ENCODE assay signal across 8 cellular contexts in the genomic region with DNA sequence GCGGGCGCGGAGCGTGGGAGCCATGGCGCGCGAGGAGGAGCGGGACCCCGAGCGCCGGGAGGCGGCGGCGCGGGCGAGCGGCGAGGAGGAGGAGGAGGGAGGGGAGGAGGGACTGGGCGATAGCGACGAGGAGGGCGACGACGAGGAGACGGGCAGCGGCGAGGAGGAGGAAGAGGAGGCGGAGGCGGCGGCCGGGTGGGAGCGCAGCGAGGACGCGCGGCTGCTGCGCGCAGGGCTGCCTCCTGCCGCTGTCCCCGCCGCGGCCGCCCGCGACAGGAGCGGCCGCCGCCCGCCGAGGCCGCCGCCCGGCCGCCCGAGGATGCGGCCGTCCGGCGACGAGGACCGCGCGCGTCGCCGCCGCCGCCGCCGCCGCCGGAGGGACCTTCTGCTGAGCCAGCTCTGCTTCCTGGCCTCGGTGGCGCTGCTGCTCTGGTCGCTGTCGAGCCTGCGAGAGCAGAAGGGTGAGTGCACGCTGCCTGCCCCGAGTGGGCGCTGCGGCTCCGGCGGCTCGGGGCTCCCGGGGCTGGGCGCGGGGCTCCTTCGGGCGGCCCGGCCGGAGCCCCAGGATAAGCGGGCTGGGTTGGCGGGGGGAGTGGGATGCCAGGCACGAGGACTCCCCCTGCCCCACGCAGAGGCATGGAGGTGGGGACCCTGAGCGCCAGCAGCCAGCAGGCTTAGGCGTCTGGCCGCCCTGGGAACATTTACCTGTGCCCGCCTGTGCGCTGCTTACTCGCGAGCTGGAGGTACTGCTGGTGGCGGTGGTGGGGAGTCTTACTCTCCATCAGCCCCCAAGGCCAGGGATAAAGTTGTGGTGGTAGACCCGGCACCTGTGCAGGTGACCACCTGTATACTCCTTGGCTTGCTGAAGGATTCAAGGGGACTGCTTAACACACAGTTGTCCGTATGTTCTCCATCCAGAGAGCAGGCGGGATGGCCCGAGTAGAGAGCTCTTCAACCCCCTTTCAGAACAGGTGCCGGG. TPM values are rescaled to one million over a fixed set of nuclear protein-coding genes. Genes with fewer than 3 reads are reported as not detected.
DNase-seq lines count a peak whose midpoint lies in the region; ATAC-seq and TF ChIP-seq lines count a peak whose summit lies in the region.
"Had no signal": no experiment of that assay in that cellular context is flagged by ENCODE, and none has a peak within 500 bp of the region (broad histone marks: within the 10 kb centered on the region; RNA-seq: fewer than 3 reads in every experiment).

A gene (plus strand): TSS at position 119 of the 979 bp plus-strand sequence.

- H3K27ac Mint-ChIP-seq in effector memory CD8-positive, alpha-beta T cell: no peak within 1 kb of the TSS

- H3K4me3 ChIP-seq in HEK293 (ENCODE audit: low read depth, low read length) (peak within 1 kb of the TSS; percentile 37), lower lobe of right lung (peak within 1 kb of the TSS; percentile 63), subcutaneous abdominal adipose tissue (ENCODE audit: low read depth in 1 of 5, low read length in 5 of 5) (peak within 1 kb of the TSS; percentile 56 to 81 (median 69))

- H3K9ac ChIP-seq in subcutaneous abdominal adipose tissue (ENCODE audit: low read length in 5 of 5): peak within 1 kb of the TSS in 3 of 5 donors; percentile 45 to 74 (median 53)

- no peaks in the 10 kb centered on the region for H3K9me3 ChIP-seq in HEK293 (ENCODE audit: control insufficient read depth, insufficient read depth, low read depth, low read length)
- H3K9me3 ChIP-seq in lower lobe of right lung: no peaks in the 10 kb centered on the region
- no peaks in the 10 kb centered on the region for H3K9me3 ChIP-seq in subcutaneous abdominal adipose tissue (ENCODE audit: control insufficient read depth in 5 of 5, low read length in 5 of 5)

- no peaks in the 10 kb centered on the region for H3K9me3 Mint-ChIP-seq in effector memory CD8-positive, alpha-beta T cell

- H3K27ac ChIP-seq in HEK293 (ENCODE audit: extremely low read depth, low read depth, low read length) (no peak within 1 kb of the TSS; the same call in 1 of the 2 replicates), lower lobe of right lung (peak within 1 kb of the TSS; percentile 60), subcutaneous abdominal adipose tissue (ENCODE audit: low read depth, low read length) (no peak within 1 kb of the TSS)

- no peaks in the 10 kb centered on the region for H3K4me1 ChIP-seq in HEK293 (ENCODE audit: control insufficient read depth, insufficient read depth, low read length)
- H3K4me1 ChIP-seq in lower lobe of right lung: peaks cover 23% of the 10 kb centered on the region
- H3K4me1 ChIP-seq in subcutaneous abdominal adipose tissue (ENCODE audit: control insufficient read depth in 5 of 5, insufficient read depth in 5 of 5, low read length in 5 of 5): peaks cover 0 to 42% (median 30%) of the 10 kb centered on the region in 5 donors

- H3K4me1 Mint-ChIP-seq in effector memory CD8-positive, alpha-beta T cell (ENCODE audit: low read depth in 2 of 2): peaks cover 0 to 3% of the 10 kb centered on the region in 2 donors

- H3K36me3 ChIP-seq in HEK293 (ENCODE audit: control insufficient read depth in 2 of 2, insufficient read depth in 1 of 2, low read length in 2 of 2): no peaks in the 10 kb centered on the region
- H3K36me3 ChIP-seq in lower lobe of right lung: no peaks in the 10 kb centered on the region
- no peaks in the 10 kb centered on the region for H3K36me3 ChIP-seq in subcutaneous abdominal adipose tissue (ENCODE audit: control insufficient read depth in 5 of 5, insufficient read depth in 5 of 5, low read length in 5 of 5)

- POLR2A ChIA-PET in HEK293 (lab: Yijun Ruan, JAX): no interaction called here

- H3K4me3 Mint-ChIP-seq in effector memory CD8-positive, alpha-beta T cell: peak within 1 kb of the TSS in 1 of 2 donors; percentile 29

- intact Hi-C loops in lower lobe of right lung (cut with DNase I): no loop called here

- CTCF ChIA-PET in HEK293 (lab: Yijun Ruan, JAX): interaction anchor here (0.6 to 0.7 kb wide), 5 partner anchors 9 to 371 kb away, joined by 3 to 6 read pairs (median 3); no protein-coding TSS in a partner anchor

- H3K36me3 Mint-ChIP-seq in effector memory CD8-positive, alpha-beta T cell (ENCODE audit: insufficient read depth): peaks cover 3% of the 10 kb centered on the region

- peak; percentile 67 for DNase-seq in GM10266 (ENCODE audit: extremely low spot score)
- peak; percentile 55 for DNase-seq in NOMO-1 treated with dmso at 0.1 percent for 144 hours (lab: John Stamatoyannopoulos, UW; ENCODE audit: unreplicated experiment)
- no peak for DNase-seq in effector memory CD8-positive, alpha-beta T cell
- DNase-seq in lower lobe of right lung: peak; percentile 90
- no peak for DNase-seq in Kasumi-1 (lab: John Stamatoyannopoulos, UW)

- H3K27me3 ChIP-seq in lower lobe of right lung (ENCODE audit: low read depth) (peaks cover 12% of the 10 kb centered on the region), subcutaneous abdominal adipose tissue (ENCODE audit: control insufficient read depth in 5 of 5, insufficient read depth in 4 of 5, low read length in 5 of 5) (peaks cover 0 to 5% (median 2%) of the 10 kb centered on the region in 5 donors)

- ATAC-seq in effector memory CD8-positive, alpha-beta T cell (replicated peaks): peak; percentile 24
- peak; percentile 84 to 90 for ATAC-seq in lower lobe of right lung

- peaks cover 37 to 58% of the 10 kb centered on the region in 2 donors for H3K27me3 Mint-ChIP-seq in effector memory CD8-positive, alpha-beta T cell

- TF ChIP-seq CTCF in GM10266 (IDR thresholded peaks at IDR 0.05; ENCODE audit: control insufficient read depth, insufficient read depth, low read depth, missing control alignments) (peak; percentile 26), HEK293 (tag by site-specific recombination; IDR thresholded peaks at IDR 0.05) (no peak), lower lobe of right lung (IDR thresholded peaks at IDR 0.05) (peak; percentile 51)

TF ChIP-seq in HEK293, 187 proteins besides CTCF, POLR2A, EP300 and RAD21 (continues in another document):
- TF ChIP-seq ZFHX2 (tag by site-specific recombination; conservative IDR thresholded peaks at IDR 0.05): peak; percentile 85
- no peak for TF ChIP-seq ZNF670 (tag by site-specific recombination; IDR thresholded peaks at IDR 0.05; ENCODE audit: low read depth)
- no peak for TF ChIP-seq WT1 (tag by site-specific recombination; IDR thresholded peaks at IDR 0.05)
- no peak for TF ChIP-seq ZBTB8A (tag by site-specific recombination; IDR thresholded peaks at IDR 0.05)
- TF ChIP-seq, protein P1, sequence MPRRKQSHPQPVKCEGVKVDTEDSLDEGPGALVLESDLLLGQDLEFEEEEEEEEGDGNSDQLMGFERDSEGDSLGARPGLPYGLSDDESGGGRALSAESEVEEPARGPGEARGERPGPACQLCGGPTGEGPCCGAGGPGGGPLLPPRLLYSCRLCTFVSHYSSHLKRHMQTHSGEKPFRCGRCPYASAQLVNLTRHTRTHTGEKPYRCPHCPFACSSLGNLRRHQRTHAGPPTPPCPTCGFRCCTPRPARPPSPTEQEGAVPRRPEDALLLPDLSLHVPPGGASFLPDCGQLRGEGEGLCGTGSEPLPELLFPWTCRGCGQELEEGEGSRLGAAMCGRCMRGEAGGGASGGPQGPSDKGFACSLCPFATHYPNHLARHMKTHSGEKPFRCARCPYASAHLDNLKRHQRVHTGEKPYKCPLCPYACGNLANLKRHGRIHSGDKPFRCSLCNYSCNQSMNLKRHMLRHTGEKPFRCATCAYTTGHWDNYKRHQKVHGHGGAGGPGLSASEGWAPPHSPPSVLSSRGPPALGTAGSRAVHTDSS (tag by site-specific recombination; IDR thresholded peaks at IDR 0.05): peak; percentile 25; the same call in 1 of the 2 replicates
- TF ChIP-seq ZNF768 (tag by site-specific recombination; IDR thresholded peaks at IDR 0.05): no peak
- no peak for TF ChIP-seq GFI1B (tag by site-specific recombination; IDR thresholded peaks at IDR 0.05)
- no peak for TF ChIP-seq SP7 (tag by site-specific recombination; IDR thresholded peaks at IDR 0.05)
- TF ChIP-seq FEZF1 (tag by site-specific recombination; IDR thresholded peaks at IDR 0.05): no peak
- TF ChIP-seq, protein P2, sequence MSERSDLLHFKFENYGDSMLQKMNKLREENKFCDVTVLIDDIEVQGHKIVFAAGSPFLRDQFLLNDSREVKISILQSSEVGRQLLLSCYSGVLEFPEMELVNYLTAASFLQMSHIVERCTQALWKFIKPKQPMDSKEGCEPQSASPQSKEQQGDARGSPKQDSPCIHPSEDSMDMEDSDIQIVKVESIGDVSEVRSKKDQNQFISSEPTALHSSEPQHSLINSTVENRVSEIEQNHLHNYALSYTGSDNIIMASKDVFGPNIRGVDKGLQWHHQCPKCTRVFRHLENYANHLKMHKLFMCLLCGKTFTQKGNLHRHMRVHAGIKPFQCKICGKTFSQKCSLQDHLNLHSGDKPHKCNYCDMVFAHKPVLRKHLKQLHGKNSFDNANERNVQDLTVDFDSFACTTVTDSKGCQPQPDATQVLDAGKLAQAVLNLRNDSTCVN (tag by site-specific recombination; optimal IDR thresholded peaks at IDR 0.05): peak; percentile 70
- no peak for TF ChIP-seq YY2 (tag by site-specific recombination; IDR thresholded peaks at IDR 0.05)
- TF ChIP-seq ZNF132 (tag by site-specific recombination; IDR thresholded peaks at IDR 0.05; ENCODE audit: borderline replicate concordance): no peak
- TF ChIP-seq ZNF404 (tag by site-specific recombination; IDR thresholded peaks at IDR 0.05): no peak
- no peak for TF ChIP-seq ZNF549 (tag by site-specific recombination; IDR thresholded peaks at IDR 0.05)
- no peak for TF ChIP-seq ZNF600 (tag by site-specific recombination; IDR thresholded peaks at IDR 0.05)
- no peak for TF ChIP-seq ZNF654 (tag by site-specific recombination; IDR thresholded peaks at IDR 0.05; ENCODE audit: low read depth)
- no peak for TF ChIP-seq HOXA7 (CRISPR knock-in tag; IDR thresholded peaks at IDR 0.05; ENCODE audit: borderline replicate concordance)
- no peak for TF ChIP-seq REPIN1 (tag by site-specific recombination; IDR thresholded peaks at IDR 0.05; ENCODE audit: low read depth)
- TF ChIP-seq ZNF544 (tag by site-specific recombination; IDR thresholded peaks at IDR 0.05): no peak
- TF ChIP-seq SETDB1 (IDR thresholded peaks at IDR 0.05; ENCODE audit: insufficient read length, low read length): no peak
- no peak for TF ChIP-seq ZNF155 (tag by site-specific recombination; IDR thresholded peaks at IDR 0.05)
- TF ChIP-seq ZNF202 (tag by site-specific recombination; IDR thresholded peaks at IDR 0.05; ENCODE audit: borderline replicate concordance): no peak
- no peak for TF ChIP-seq ZNF660 (tag by site-specific recombination; IDR thresholded peaks at IDR 0.05)
- TF ChIP-seq ZNF785 (tag by site-specific recombination; IDR thresholded peaks at IDR 0.05): no peak
- TF ChIP-seq ZNF248 (tag by site-specific recombination; IDR thresholded peaks at IDR 0.05): no peak
- no peak for TF ChIP-seq ZXDB (tag by site-specific recombination; IDR thresholded peaks at IDR 0.05)
- no peak for TF ChIP-seq KLF16 (tag by site-specific recombination; IDR thresholded peaks at IDR 0.05)
- no peak for TF ChIP-seq ZNF394 (tag by site-specific recombination; IDR thresholded peaks at IDR 0.05; ENCODE audit: borderline replicate concordance)

RNA-seq across cellular contexts. Expression of the gene that starts here (rescaled TPM):
- 7.9 TPM for total RNA-seq in lower lobe of right lung
- total RNA-seq: T-helper 2 cell treated with Interferon-gamma antibody and Interleukin-4, amounts not matched to agents 100 ng/mL and 5 ng/mL, for 36 hours had no signal

Comparison
In these comparisons a context has a peak if more than half of its experiments do, and no peak if none do; other contexts are left out.
1. DNase-seq: peak in GM10266 (single experiment), NOMO-1 treated with dmso at 0.1 percent for 144 hours (single experiment) and lower lobe of right lung (single experiment); none in effector memory CD8-positive, alpha-beta T cell (0 of 3) and Kasumi-1 (0 of 2).
2. Peak in every context shown above with its lines, with median percentiles within 50 percentile points of each other: H3K4me3 ChIP-seq.